10 cellular contexts compared by ENCODE assay signal in genomic region chr7:141739250-141739649, GRCh38. TPM values are rescaled to one million over a fixed set of nuclear protein-coding genes. Genes with fewer than 3 reads are reported as not detected.
DNase-seq lines count a peak whose midpoint lies in the region; ATAC-seq and TF ChIP-seq lines count a peak whose summit lies in the region.
"Had no signal": no experiment of that assay in that cellular context is flagged by ENCODE, and none has a peak within 500 bp of the region (broad histone marks: within the 10 kb centered on the region; RNA-seq: fewer than 3 reads in every experiment).

No MANE protein-coding gene starts in this region.

- H3K4me1 Mint-ChIP-seq in CD4-positive, CD25-positive, alpha-beta regulatory T cell = peaks cover 26 to 63% (median 36%) of the 10 kb centered on the region in 4 donors
- H3K4me1 Mint-ChIP-seq in naive thymus-derived CD8-positive, alpha-beta T cell = peaks cover 21 to 53% (median 51%) of the 10 kb centered on the region in 4 donors

- peaks cover 43% of the 10 kb centered on the region for H3K36me3 ChIP-seq in CD4-positive, CD25-positive, alpha-beta regulatory T cell (ENCODE audit: control insufficient read depth, insufficient read depth, low read length)
- H3K36me3 ChIP-seq in Loucy (ENCODE audit: insufficient read depth, low read length) (peaks cover 26% of the 10 kb centered on the region), colonic mucosa (peaks cover 11% of the 10 kb centered on the region)

- no peak for ATAC-seq in CD4-positive, CD25-positive, alpha-beta regulatory T cell (ENCODE audit: low read depth in 2 of 2)
- no peak for ATAC-seq in naive thymus-derived CD8-positive, alpha-beta T cell
- ATAC-seq in HG03159 (IDR thresholded peaks at IDR 0.05; ENCODE audit: unreplicated experiment) = no peak
- ATAC-seq: sciatic nerve had no signal

- H3K4me1 ChIP-seq in CD4-positive, CD25-positive, alpha-beta regulatory T cell (ENCODE audit: control insufficient read depth, insufficient read depth, low read length, poor library complexity, severe bottlenecking) = peaks cover 32% of the 10 kb centered on the region
- H3K4me1 ChIP-seq in Loucy (ENCODE audit: insufficient read depth, low read length, poor library complexity, severe bottlenecking) = peaks cover 40% of the 10 kb centered on the region
- no peaks in the 10 kb centered on the region for H3K4me1 ChIP-seq in colonic mucosa

- no peak for DNase-seq in CD4-positive, CD25-positive, alpha-beta regulatory T cell
- DNase-seq in colonic mucosa = no peak
- no peak for DNase-seq in naive thymus-derived CD8-positive, alpha-beta T cell
- DNase-seq in central memory CD4-positive, alpha-beta T cell = no peak
- no peak for DNase-seq in activated effector memory CD4-positive, alpha-beta T cell treated with anti-CD3 and anti-CD28 coated beads, Interleukin-2, amount 50 U/mL, for 16 hours
- DNase-seq in NCI-H2029 (lab: John Stamatoyannopoulos, UW) = no peak
- DNase-seq: RPMI8226 had no signal

- peak overlapping the region; percentile 94 to 99 (median 97) for H3K4me3 Mint-ChIP-seq in CD4-positive, CD25-positive, alpha-beta regulatory T cell
- peak overlapping the region; percentile 55 to 99 (median 96) for H3K4me3 Mint-ChIP-seq in naive thymus-derived CD8-positive, alpha-beta T cell

- no peaks in the 10 kb centered on the region for H3K9me2 ChIP-seq in Loucy (replicated peaks; ENCODE audit: low read depth, low read length)

- TF ChIP-seq CTCF in Loucy (conservative IDR thresholded peaks at IDR 0.05; ENCODE audit: low read length) (no peak), colonic mucosa (IDR thresholded peaks at IDR 0.05) (no peak)

- peaks cover 44% of the 10 kb centered on the region for H3K79me2 ChIP-seq in Loucy (ENCODE audit: insufficient read depth, low read length)

- H3K36me3 Mint-ChIP-seq in CD4-positive, CD25-positive, alpha-beta regulatory T cell = peaks cover 28% of the 10 kb centered on the region
- H3K36me3 Mint-ChIP-seq in naive thymus-derived CD8-positive, alpha-beta T cell = peaks cover 2 to 51% (median 15%) of the 10 kb centered on the region in 3 donors

- no peaks in the 10 kb centered on the region for H3K27me3 ChIP-seq in CD4-positive, CD25-positive, alpha-beta regulatory T cell (ENCODE audit: control insufficient read depth, insufficient read depth, low read length)
- H3K27me3 ChIP-seq in Loucy (ENCODE audit: insufficient read depth, low read length, poor library complexity, severe bottlenecking) (no peaks in the 10 kb centered on the region), colonic mucosa (no peaks in the 10 kb centered on the region)

- peak overlapping the region; percentile 88 for H3K27ac ChIP-seq in CD4-positive, CD25-positive, alpha-beta regulatory T cell (ENCODE audit: insufficient read depth, low read length, poor library complexity, severe bottlenecking)
- no peak overlapping the region for H3K27ac ChIP-seq in colonic mucosa

- intact Hi-C loops in colonic mucosa (cut with DNase I) = loop anchor here (5.0 kb wide), 1 partner anchor 82 kb away; no protein-coding TSS in a partner anchor

- H3K27me3 Mint-ChIP-seq in CD4-positive, CD25-positive, alpha-beta regulatory T cell = no peaks in the 10 kb centered on the region
- H3K27me3 Mint-ChIP-seq in naive thymus-derived CD8-positive, alpha-beta T cell = no peaks in the 10 kb centered on the region

- H3K27ac Mint-ChIP-seq in CD4-positive, CD25-positive, alpha-beta regulatory T cell = peak overlapping the region; percentile 58 to 97 (median 78)
- peak overlapping the region; percentile 41 to 99 (median 91) for H3K27ac Mint-ChIP-seq in naive thymus-derived CD8-positive, alpha-beta T cell

- no peak overlapping the region for H2AFZ ChIP-seq in Loucy (ENCODE audit: low read length)

- H3K9me3 ChIP-seq in CD4-positive, CD25-positive, alpha-beta regulatory T cell (ENCODE audit: control insufficient read depth in 2 of 2, low read length in 2 of 2) = no peaks in the 10 kb centered on the region
- H3K9me3 ChIP-seq in Loucy (ENCODE audit: insufficient read depth, low read depth, low read length) (no peaks in the 10 kb centered on the region), colonic mucosa (no peaks in the 10 kb centered on the region)

- POLR2A ChIA-PET in naive thymus-derived CD8-positive, alpha-beta T cell (lab: Charles Lee) = interaction anchor here (1.6 to 5.9 kb wide), 4 partner anchors 38 to 724 kb away, joined by 6 to 75 read pairs (median 18); partner anchors contain the start of genes AGK, DENND11 and MRPS33

- H3K9ac ChIP-seq in Loucy (ENCODE audit: low read depth, low read length, poor library complexity, severe bottlenecking) (peak overlapping the region; percentile 89), colonic mucosa (ENCODE audit: low read depth in 2 of 2, low read length in 2 of 2) (no peak overlapping the region)

- H3F3A ChIP-seq in Loucy (ENCODE audit: low read depth) = peaks cover 4% of the 10 kb centered on the region; the same call in 1 of the 2 replicates

- peak overlapping the region; percentile 97 for H3K4me2 ChIP-seq in Loucy (ENCODE audit: low read depth, low read length, poor library complexity, severe bottlenecking)

- peak overlapping the region; percentile 97 for H3K4me3 ChIP-seq in CD4-positive, CD25-positive, alpha-beta regulatory T cell (ENCODE audit: low read depth, low read length)
- H3K4me3 ChIP-seq in Loucy (ENCODE audit: low read length, poor library complexity, severe bottlenecking) (peak overlapping the region; percentile 98), colonic mucosa (peak overlapping the region; percentile 68)

- H3K9me3 Mint-ChIP-seq in CD4-positive, CD25-positive, alpha-beta regulatory T cell = no peaks in the 10 kb centered on the region
- H3K9me3 Mint-ChIP-seq in naive thymus-derived CD8-positive, alpha-beta T cell = no peaks in the 10 kb centered on the region

- peaks cover 56% of the 10 kb centered on the region for H4K20me1 ChIP-seq in Loucy (ENCODE audit: insufficient read depth, low read length, poor library complexity, severe bottlenecking)

RNA-seq across cellular contexts. Expression of gene SSBP1, which starts 1.1 kb away (rescaled TPM):
- 77.4 TPM for total RNA-seq in CD4-positive, CD25-positive, alpha-beta regulatory T cell
- polyA plus RNA-seq in CD4-positive, CD25-positive, alpha-beta regulatory T cell = 100 to 1,000 TPM; 286 to 331 (median 305) TPM
- total RNA-seq in colonic mucosa = 100 to 1,000 TPM in 1 of 2 donors, 10 to 100 TPM in 1; 76.7 to 130 TPM
- 100 to 1,000 TPM; 128 to 131 TPM for total RNA-seq in naive thymus-derived CD8-positive, alpha-beta T cell
- 100 to 1,000 TPM; 341 to 350 (median 349) TPM for polyA plus RNA-seq in naive thymus-derived CD8-positive, alpha-beta T cell

RNA-seq across cellular contexts. Expression of gene TAS2R3, which starts 24.6 kb away (rescaled TPM):
- 0.59 TPM for total RNA-seq in CD4-positive, CD25-positive, alpha-beta regulatory T cell
- not detected for polyA plus RNA-seq in CD4-positive, CD25-positive, alpha-beta regulatory T cell
- total RNA-seq in colonic mucosa = under 1 TPM; 0.58 to 0.94 TPM
- total RNA-seq in naive thymus-derived CD8-positive, alpha-beta T cell = 1 to 10 TPM; 4.6 to 5.0 TPM
- not detected for polyA plus RNA-seq in naive thymus-derived CD8-positive, alpha-beta T cell

RNA-seq across cellular contexts. Expression of gene WEE2, which starts 31.1 kb away (rescaled TPM):
- not detected for total RNA-seq in CD4-positive, CD25-positive, alpha-beta regulatory T cell
- not detected for polyA plus RNA-seq in CD4-positive, CD25-positive, alpha-beta regulatory T cell
- total RNA-seq in colonic mucosa = not detected
- total RNA-seq in naive thymus-derived CD8-positive, alpha-beta T cell = not detected
- polyA plus RNA-seq in naive thymus-derived CD8-positive, alpha-beta T cell = not detected
- total RNA-seq: sciatic nerve had no signal

RNA-seq across cellular contexts. Expression of gene TAS2R4, which starts 37.2 kb away (rescaled TPM):
- total RNA-seq in CD4-positive, CD25-positive, alpha-beta regulatory T cell = 0.32 TPM
- polyA plus RNA-seq in CD4-positive, CD25-positive, alpha-beta regulatory T cell = not detected
- under 1 TPM; 0.62 to 0.66 TPM for total RNA-seq in colonic mucosa
- 1 to 10 TPM; 3.3 to 3.4 TPM for total RNA-seq in naive thymus-derived CD8-positive, alpha-beta T cell
- polyA plus RNA-seq in naive thymus-derived CD8-positive, alpha-beta T cell = under 1 TPM in 2 of 3 donors, not detected in 1; 0.06 to 0.08 TPM

RNA-seq across cellular contexts. Expression of gene DENND11, which starts 37.3 kb away (rescaled TPM):
- total RNA-seq in CD4-positive, CD25-positive, alpha-beta regulatory T cell = 47.7 TPM
- polyA plus RNA-seq in CD4-positive, CD25-positive, alpha-beta regulatory T cell = 10 to 100 TPM; 10.8 to 14.5 (median 11.1) TPM
- total RNA-seq in colonic mucosa = 10 to 100 TPM; 32.3 to 38.1 TPM
- total RNA-seq in naive thymus-derived CD8-positive, alpha-beta T cell = 10 to 100 TPM; 65.4 to 68.0 TPM
- 10 to 100 TPM; 16.4 to 30.0 (median 20.3) TPM for polyA plus RNA-seq in naive thymus-derived CD8-positive, alpha-beta T cell
